1 cellular context compared by ENCODE assay signal in genomic region chr2:230322561-230323384, GRCh38.
TF ChIP-seq lines count a peak whose summit lies in the region.

No MANE protein-coding gene starts in this region.

TF ChIP-seq in HCT116, 20 proteins besides CTCF, POLR2A, EP300 and RAD21:
- TF ChIP-seq ZBTB33 (IDR thresholded peaks at IDR 0.05; ENCODE audit: extremely low read depth, insufficient replicate concordance, low read length) = no peak
- TF ChIP-seq ZFX (IDR thresholded peaks at IDR 0.05) = no peak
- no peak for TF ChIP-seq CEBPB (IDR thresholded peaks at IDR 0.05; ENCODE audit: low read depth)
- TF ChIP-seq EZH2 (IDR thresholded peaks at IDR 0.05) = no peak
- TF ChIP-seq EZH2phosphoT487 (IDR thresholded peaks at IDR 0.05; ENCODE audit: borderline replicate concordance) = no peak
- no peak for TF ChIP-seq SIN3A (IDR thresholded peaks at IDR 0.05; ENCODE audit: low read depth)
- TF ChIP-seq FOSL1 (IDR thresholded peaks at IDR 0.05; ENCODE audit: low read depth) = no peak
- no peak for TF ChIP-seq MAX (IDR thresholded peaks at IDR 0.05)
- no peak for TF ChIP-seq TCF7L2 (IDR thresholded peaks at IDR 0.05; ENCODE audit: borderline replicate concordance, extremely low read depth, insufficient read depth, insufficient read length)
- TF ChIP-seq ELF1 (IDR thresholded peaks at IDR 0.05; ENCODE audit: borderline replicate concordance, low read depth) = no peak
- no peak for TF ChIP-seq YY1 (IDR thresholded peaks at IDR 0.05; ENCODE audit: extremely low read depth, insufficient replicate concordance, low read depth, low read length)
- no peak for TF ChIP-seq EGR1 (IDR thresholded peaks at IDR 0.05; ENCODE audit: low read depth)
- no peak for TF ChIP-seq SRF (IDR thresholded peaks at IDR 0.05; ENCODE audit: low read depth)
- TF ChIP-seq CBX3 (IDR thresholded peaks at IDR 0.05; ENCODE audit: low read depth) = no peak
- no peak for TF ChIP-seq POLR2AphosphoS5 (IDR thresholded peaks at IDR 0.05; ENCODE audit: low read depth, low read length)
- TF ChIP-seq JUND (IDR thresholded peaks at IDR 0.05) = no peak
- TF ChIP-seq REST (IDR thresholded peaks at IDR 0.05; ENCODE audit: low read depth) = no peak
- no peak for TF ChIP-seq ZNF274 (IDR thresholded peaks at IDR 0.05; ENCODE audit: low read depth, low read length)
- TF ChIP-seq SP1 (IDR thresholded peaks at IDR 0.05; ENCODE audit: low read depth) = no peak
- TF ChIP-seq ATF3 (IDR thresholded peaks at IDR 0.05) = no peak
